26 cellular contexts compared by ENCODE assay signal in genomic region chr7:96657347-96658010, GRCh38. TPM values are rescaled to one million over a fixed set of nuclear protein-coding genes. Genes with fewer than 3 reads are reported as not detected.
DNase-seq lines count a peak whose midpoint lies in the region; ATAC-seq, FAIRE-seq and TF ChIP-seq lines count a peak whose summit lies in the region.
"Had no signal": no experiment of that assay in that cellular context is flagged by ENCODE, and none has a peak within 500 bp of the region (broad histone marks: within the 10 kb centered on the region; RNA-seq: fewer than 3 reads in every experiment).

No MANE protein-coding gene starts in this region.

- no peaks in the 10 kb centered on the region for H3K27me3 Mint-ChIP-seq in astrocyte (ENCODE audit: low read depth, unreplicated experiment)
- no peaks in the 10 kb centered on the region for H3K27me3 Mint-ChIP-seq in naive thymus-derived CD8-positive, alpha-beta T cell
- H3K27me3 Mint-ChIP-seq: activated B cell treated with CpG ODN at 0.5 μM for 24 hours; activated CD4-positive, alpha-beta memory T cell treated with anti-CD3 and anti-CD28 coated beads, Interleukin-2, amount 10 ng/mL, durations not matched to agents 7 days and 5 days; memory B cell; naive thymus-derived CD4-positive, alpha-beta T cell; stimulated activated naive B cell treated with anti-CD40 and anti-IgM and Interleukin-4, amounts not matched to agents 10 μg/mL and 1 μg/mL and 100 μg/mL, for 72 hours had no signal

- H3K27me3 ChIP-seq in H7 (ENCODE audit: control insufficient read depth, insufficient read depth, low read length) (no peaks in the 10 kb centered on the region), astrocyte (ENCODE audit: insufficient read depth, low read length) (no peaks in the 10 kb centered on the region), GM23248 (replicated peaks; ENCODE audit: insufficient read depth) (no peaks in the 10 kb centered on the region)
- H3K27me3 ChIP-seq: adrenal gland, pancreas, testis had no signal

- H3K79me2 ChIP-seq in astrocyte (ENCODE audit: insufficient read depth, low read length) (no peaks in the 10 kb centered on the region), GM23248 (ENCODE audit: insufficient read depth) (no peaks in the 10 kb centered on the region)

- H4K20me1 ChIP-seq in astrocyte (ENCODE audit: insufficient read depth, low read length), result no peaks in the 10 kb centered on the region
- no peaks in the 10 kb centered on the region for H4K20me1 ChIP-seq in GM23248 (ENCODE audit: insufficient read depth)

- H3K9ac ChIP-seq in astrocyte (ENCODE audit: low read length) (no peak overlapping the region), GM23248 (no peak overlapping the region)

- WGBS in GM23248 (ENCODE audit: low coverage in 1 of 2, low lambda C conversion rate in 2 of 2, missing lambda C conversion rate in 2 of 2), 2 experiments, result 54 to 70% methylated on average over 7 of the region's 7 CpGs

- no peaks in the 10 kb centered on the region for H3K36me3 Mint-ChIP-seq in astrocyte (ENCODE audit: low read depth, unreplicated experiment)
- H3K36me3 Mint-ChIP-seq in naive thymus-derived CD8-positive, alpha-beta T cell, result peaks cover 6 to 10% (median 9%) of the 10 kb centered on the region in 3 donors

- peaks cover 8% of the 10 kb centered on the region for H3K4me1 Mint-ChIP-seq in astrocyte (ENCODE audit: low read depth, unreplicated experiment)
- peaks cover 0 to 5% (median 0%) of the 10 kb centered on the region in 4 donors for H3K4me1 Mint-ChIP-seq in naive thymus-derived CD8-positive, alpha-beta T cell
- H3K4me1 Mint-ChIP-seq: activated B cell treated with CpG ODN at 0.5 μM for 24 hours; activated CD4-positive, alpha-beta memory T cell treated with anti-CD3 and anti-CD28 coated beads, Interleukin-2, amount 10 ng/mL, durations not matched to agents 7 days and 5 days; memory B cell; stimulated activated naive B cell treated with anti-CD40 and anti-IgM and Interleukin-4, amounts not matched to agents 10 μg/mL and 1 μg/mL and 100 μg/mL, for 72 hours had no signal

- H3K4me1 ChIP-seq in astrocyte (ENCODE audit: insufficient read depth, low read length) (no peaks in the 10 kb centered on the region), GM23248 (ENCODE audit: insufficient read depth) (no peaks in the 10 kb centered on the region)
- H3K4me1 ChIP-seq: adrenal gland, pancreas, testis had no signal

- no peak for ATAC-seq in HG03442 (IDR thresholded peaks at IDR 0.05; ENCODE audit: unreplicated experiment)
- no peak for ATAC-seq in naive thymus-derived CD8-positive, alpha-beta T cell
- ATAC-seq: HCT116; naive thymus-derived CD4-positive, alpha-beta T cell; pancreas; stimulated activated naive B cell treated with anti-CD40 and anti-IgM and Interleukin-4, amounts not matched to agents 10 μg/mL and 1 μg/mL and 100 μg/mL, for 72 hours had no signal

- DNase-seq in A172 (ENCODE audit: low spot score) (peak; percentile 63), H7 (peak; percentile 10), astrocyte (ENCODE audit: low read depth) (peak; percentile 29), iPS-NIHi7 (ENCODE audit: extremely low spot score) (peak; percentile 40), GM23248 (no peak)
- DNase-seq in stimulated activated CD4-positive, alpha-beta T cell treated with anti-CD3 and anti-CD28 coated beads, Interleukin-4, amount 100 ng/mL, for 4 hours, result no peak
- DNase-seq in naive thymus-derived CD8-positive, alpha-beta T cell, result no peak
- DNase-seq: activated B cell treated with CpG ODN at 0.5 μM for 24 hours; activated CD4-positive, alpha-beta memory T cell treated with anti-CD3 and anti-CD28 coated beads, Interleukin-2, amount 10 ng/mL, durations not matched to agents 7 days and 5 days; activated gamma-delta T cell; activated T-cell treated with anti-CD3 and anti-CD28 coated beads for 4 hours; adrenal gland; cortex of kidney; IMR-90; kidney; naive thymus-derived CD4-positive, alpha-beta T cell; NCI-H1436 treated with DMSO at 0.1 percent for 48 hours; pancreas; stimulated activated naive B cell treated with anti-CD40 and anti-IgM and Interleukin-4, amounts not matched to agents 10 μg/mL and 1 μg/mL and 100 μg/mL, for 72 hours; T-helper 9 cell; testis had no signal

- FAIRE-seq in astrocyte (lab: Jason Lieb, UNC), result no peak
- FAIRE-seq: GM12891, kidney, pancreas had no signal

- H3K36me3 ChIP-seq in H7 (replicated peaks; ENCODE audit: control insufficient read depth, insufficient read depth, low read length) (no peaks in the 10 kb centered on the region), astrocyte (ENCODE audit: insufficient read depth, low read length) (no peaks in the 10 kb centered on the region), GM23248 (ENCODE audit: low read depth) (no peaks in the 10 kb centered on the region)
- H3K36me3 ChIP-seq: adrenal gland, pancreas had no signal

- no peaks in the 10 kb centered on the region for H3K9me3 Mint-ChIP-seq in astrocyte (ENCODE audit: unreplicated experiment)
- H3K9me3 Mint-ChIP-seq in naive thymus-derived CD8-positive, alpha-beta T cell, result peaks cover 0 to 5% (median 2%) of the 10 kb centered on the region in 9 donors
- H3K9me3 Mint-ChIP-seq: activated CD4-positive, alpha-beta memory T cell treated with anti-CD3 and anti-CD28 coated beads, Interleukin-2, amount 10 ng/mL, durations not matched to agents 7 days and 5 days; memory B cell; stimulated activated naive B cell treated with anti-CD40 and anti-IgM and Interleukin-4, amounts not matched to agents 10 μg/mL and 1 μg/mL and 100 μg/mL, for 72 hours had no signal

- H2AFZ ChIP-seq in astrocyte (ENCODE audit: low read depth, low read length), result no peak overlapping the region
- H2AFZ ChIP-seq in GM23248, result no peak overlapping the region

- POLR2A ChIA-PET in naive thymus-derived CD8-positive, alpha-beta T cell (lab: Charles Lee), result no interaction called here

- H3K9me3 ChIP-seq in astrocyte (ENCODE audit: insufficient read depth, low read depth, low read length), result no peaks in the 10 kb centered on the region
- no peaks in the 10 kb centered on the region for H3K9me3 ChIP-seq in GM23248 (ENCODE audit: low read depth)
- H3K9me3 ChIP-seq: adrenal gland, pancreas, testis had no signal

- H3K4me3 ChIP-seq in H7 (ENCODE audit: insufficient read depth, low read depth, low read length) (no peak overlapping the region), astrocyte (ENCODE audit: insufficient read depth, low read depth, low read length) (no peak overlapping the region), GM23248 (no peak overlapping the region)
- H3K4me3 ChIP-seq: adrenal gland, pancreas, testis had no signal

- H3K4me2 ChIP-seq in astrocyte (ENCODE audit: low read length), result no peak overlapping the region
- H3K4me2 ChIP-seq in GM23248 (ENCODE audit: unreplicated experiment), result no peak overlapping the region

- no peaks in the 10 kb centered on the region for H3K9me2 ChIP-seq in GM23248 (ENCODE audit: insufficient read depth)

- no peak overlapping the region for H3K27ac ChIP-seq in astrocyte (ENCODE audit: low read depth, low read length)
- H3K27ac ChIP-seq in GM23248, result no peak overlapping the region
- H3K27ac ChIP-seq: adrenal gland, C4-2B, pancreas, testis had no signal

- TF ChIP-seq CTCF in astrocyte (IDR thresholded peaks at IDR 0.05; ENCODE audit: insufficient read depth, low read depth, low read length), result no peak

- no peak overlapping the region for H3K27ac Mint-ChIP-seq in astrocyte (ENCODE audit: unreplicated experiment)
- no peak overlapping the region for H3K27ac Mint-ChIP-seq in naive thymus-derived CD8-positive, alpha-beta T cell
- H3K27ac Mint-ChIP-seq: activated B cell treated with CpG ODN at 0.5 μM for 24 hours; activated CD4-positive, alpha-beta memory T cell treated with anti-CD3 and anti-CD28 coated beads, Interleukin-2, amount 10 ng/mL, durations not matched to agents 7 days and 5 days; memory B cell; stimulated activated naive B cell treated with anti-CD40 and anti-IgM and Interleukin-4, amounts not matched to agents 10 μg/mL and 1 μg/mL and 100 μg/mL, for 72 hours had no signal

- no peaks in the 10 kb centered on the region for H3F3A ChIP-seq in GM23248 (ENCODE audit: insufficient read depth)

- no peak overlapping the region for H3K4me3 Mint-ChIP-seq in astrocyte (ENCODE audit: unreplicated experiment)
- no peak overlapping the region for H3K4me3 Mint-ChIP-seq in naive thymus-derived CD8-positive, alpha-beta T cell
- H3K4me3 Mint-ChIP-seq: activated B cell treated with CpG ODN at 0.5 μM for 24 hours; activated CD4-positive, alpha-beta memory T cell treated with anti-CD3 and anti-CD28 coated beads, Interleukin-2, amount 10 ng/mL, durations not matched to agents 7 days and 5 days; memory B cell; naive thymus-derived CD4-positive, alpha-beta T cell; stimulated activated naive B cell treated with anti-CD40 and anti-IgM and Interleukin-4, amounts not matched to agents 10 μg/mL and 1 μg/mL and 100 μg/mL, for 72 hours had no signal

- in situ Hi-C loops in GM23248 (cut with MboI), result no loop called here

RNA-seq across cellular contexts. Expression of gene SEM1, which starts 52.2 kb away (rescaled TPM):
- total RNA-seq in A172 (2014; rRNA removed; shearing (Covaris generic)), result 50.0 and 62.3 TPM in 2 replicates
- 54.0 and 78.1 TPM in 2 replicates for total RNA-seq in H7 (2014; rRNA removed; shearing (Covaris generic))
- 47.6 and 50.8 TPM in 2 replicates for total RNA-seq in astrocyte
- total RNA-seq in GM23248 (2014; rRNA removed; shearing (Covaris generic)), result 16.8 and 93.3 TPM in 2 replicates
- polyA plus RNA-seq in GM23248 (2016; fragmentation: Nextera tagmentation; extraction: Ambion mirVana), result 267 and 270 TPM in 2 replicates
- total RNA-seq in naive thymus-derived CD8-positive, alpha-beta T cell, result 10 to 100 TPM; 29.3 to 31.0 TPM
- polyA plus RNA-seq in naive thymus-derived CD8-positive, alpha-beta T cell, result 100 to 1,000 TPM; 112 to 120 (median 113) TPM

Comparison
In these comparisons a context has a peak if more than half of its experiments do, and no peak if none do; other contexts are left out.
1. DNase-seq: peak in A172 (single experiment), H7 (single experiment), astrocyte (single experiment) and iPS-NIHi7 (single experiment); none in GM23248 (single experiment), stimulated activated CD4-positive, alpha-beta T cell treated with anti-CD3 and anti-CD28 coated beads, Interleukin-4, amount 100 ng/mL, for 4 hours (0 of 2) and naive thymus-derived CD8-positive, alpha-beta T cell (0 of 10).